ENCODE assay signal across 10 cellular contexts in genomic region chr2:238761802-238762373, GRCh38.
A peak's percentile ranks its signal among the peaks of the same experiment; 100 is the strongest.
DNase-seq lines count a peak whose midpoint lies in the region; ATAC-seq, FAIRE-seq and TF ChIP-seq lines count a peak whose summit lies in the region.
"Had no signal": no experiment of that assay in that cellular context is flagged by ENCODE, and none has a peak within 500 bp of the region (broad histone marks: within the 10 kb centered on the region; RNA-seq: fewer than 3 reads in every experiment).

No MANE protein-coding gene starts in this region.

- no TSS peak for BruUV-seq in GM12878 (replicated peaks; lab: Mats Ljungman, UMichigan)

- TF ChIP-seq EP300 in GM12878 (IDR thresholded peaks at IDR 0.05; ENCODE audit: borderline replicate concordance in 1 of 2, control insufficient read depth in 1 of 2, low read depth in 2 of 2, low read length in 2 of 2), result no peak

- FAIRE-seq in GM12878 (lab: Jason Lieb, UNC), result no peak
- FAIRE-seq in RCC 7860 (lab: Jason Lieb, UNC), result no peak

- H3K4me2 ChIP-seq in GM12878 (ENCODE audit: control insufficient read depth, insufficient read depth), result no peak overlapping the region

- no peak overlapping the region for H3K9ac ChIP-seq in GM12878 (ENCODE audit: control insufficient read depth, insufficient read depth, low read length)

- peaks cover 7% of the 10 kb centered on the region for H3K27me3 Mint-ChIP-seq in activated CD8-positive, alpha-beta memory T cell treated with anti-CD3 and anti-CD28 coated beads, Interleukin-2, amount 10 ng/mL, durations not matched to agents 7 days and 5 days

- H3K4me3 ChIP-seq in LNCaP clone FGC (ENCODE audit: low read depth, low read length) (no peak overlapping the region), GM12878 (no peak overlapping the region)
- H3K4me3 ChIP-seq: uterus had no signal

- CTCF ChIA-PET in GM12878 (lab: Yijun Ruan, JAX), result no interaction called here
- CTCF ChIA-PET in activated CD8-positive, alpha-beta memory T cell treated with anti-CD3 and anti-CD28 coated beads, Interleukin-2, amount 10 ng/mL, durations not matched to agents 7 days and 5 days (lab: Charles Lee), result interaction anchor here (1.4 kb wide), 1 partner anchor 23 kb away, joined by 3 read pairs; no protein-coding TSS in a partner anchor

- no peaks in the 10 kb centered on the region for H4K20me1 ChIP-seq in GM12878 (ENCODE audit: control insufficient read depth, insufficient read depth)

- RAD21 ChIA-PET in GM12878 (lab: Charles Lee; ENCODE audit: unreplicated experiment), result no interaction called here

- SMC1A ChIA-PET in GM12878 (lab: Charles Lee; ENCODE audit: uncharacterized antibody, unreplicated experiment), result no interaction called here

- ATAC-seq in GM12878 (no peak), sciatic nerve (no peak), GM18909 (IDR thresholded peaks at IDR 0.05; ENCODE audit: poor library complexity, unreplicated experiment) (no peak)
- ATAC-seq in activated CD8-positive, alpha-beta memory T cell treated with anti-CD3 and anti-CD28 coated beads, Interleukin-2, amount 10 ng/mL, durations not matched to agents 7 days and 5 days, result no peak

- POLR2A ChIA-PET in GM12878 (lab: Charles Lee), result no interaction called here

- no peak for TF ChIP-seq RAD21 in GM12878 (IDR thresholded peaks at IDR 0.05; ENCODE audit: insufficient read depth, low read depth, low read length)

- TF ChIP-seq POLR2A in GM12878 (IDR thresholded peaks at IDR 0.05; ENCODE audit: low read depth, low read length), result no peak

- TF ChIP-seq CTCF in LNCaP clone FGC (IDR thresholded peaks at IDR 0.05; ENCODE audit: control insufficient read depth, extremely low read depth, insufficient read depth), result no peak
- TF ChIP-seq CTCF in GM12878 (IDR thresholded peaks at IDR 0.05 in 2 of 3, conservative IDR thresholded peaks at IDR 0.05 in 1 of 3; ENCODE audit: control insufficient read depth in 2 of 3, extremely low read depth in 1 of 3, insufficient read depth in 1 of 3, low read depth in 3 of 3, low read length in 3 of 3), result no peak

- no peak overlapping the region for H2AFZ ChIP-seq in GM12878 (ENCODE audit: control insufficient read depth, low read depth, low read length)

- in situ Hi-C loops in GM12878 (cut with MboI), result no loop called here

- H3K9me3 ChIP-seq in GM12878 (replicated peaks; ENCODE audit: control insufficient read depth, insufficient read depth, low read length), result no peaks in the 10 kb centered on the region; the same call in 1 of the 3 replicates
- H3K9me3 ChIP-seq: uterus had no signal

- H3K4me1 ChIP-seq in GM12878 (ENCODE audit: control insufficient read depth, insufficient read depth, low read length), result no peaks in the 10 kb centered on the region
- H3K4me1 ChIP-seq: uterus had no signal

- H3K4me3 Mint-ChIP-seq in activated CD8-positive, alpha-beta memory T cell treated with anti-CD3 and anti-CD28 coated beads, Interleukin-2, amount 10 ng/mL, durations not matched to agents 7 days and 5 days, result no peak overlapping the region

- no peaks in the 10 kb centered on the region for H3K27me3 ChIP-seq in GM12878 (replicated peaks in 1 of 2; ENCODE audit: control insufficient read depth in 2 of 2, insufficient read depth in 2 of 2, low read length in 1 of 2)
- H3K27me3 ChIP-seq: uterus had no signal

- no peak overlapping the region for H3K27ac Mint-ChIP-seq in activated CD8-positive, alpha-beta memory T cell treated with anti-CD3 and anti-CD28 coated beads, Interleukin-2, amount 10 ng/mL, durations not matched to agents 7 days and 5 days

- H3K4me1 Mint-ChIP-seq in activated CD8-positive, alpha-beta memory T cell treated with anti-CD3 and anti-CD28 coated beads, Interleukin-2, amount 10 ng/mL, durations not matched to agents 7 days and 5 days, result no peaks in the 10 kb centered on the region

- H3K9me3 Mint-ChIP-seq in activated CD8-positive, alpha-beta memory T cell treated with anti-CD3 and anti-CD28 coated beads, Interleukin-2, amount 10 ng/mL, durations not matched to agents 7 days and 5 days (ENCODE audit: low read depth), result no peaks in the 10 kb centered on the region

- no peaks in the 10 kb centered on the region for H3K36me3 Mint-ChIP-seq in activated CD8-positive, alpha-beta memory T cell treated with anti-CD3 and anti-CD28 coated beads, Interleukin-2, amount 10 ng/mL, durations not matched to agents 7 days and 5 days

- no peak overlapping the region for H3K27ac ChIP-seq in GM12878 (ENCODE audit: control insufficient read depth, insufficient read depth)
- H3K27ac ChIP-seq: uterus had no signal

- DNase-seq in ELF-1 (ENCODE audit: low read depth, low spot score) (peak; percentile 40), LNCaP clone FGC (ENCODE audit: low read depth) (peak; percentile 6), GM12878 (ENCODE audit: low read depth, low spot score) (no peak), iris pigment epithelial cell (ENCODE audit: low read depth) (peak; percentile 34), sciatic nerve (ENCODE audit: low spot score) (no peak), RCC 7860 (ENCODE audit: low spot score) (no peak)
- no peak for DNase-seq in activated CD8-positive, alpha-beta memory T cell treated with anti-CD3 and anti-CD28 coated beads, Interleukin-2, amount 10 ng/mL, durations not matched to agents 7 days and 5 days
- DNase-seq: activated CD4-positive, CD25-positive, alpha-beta regulatory T cell; uterus had no signal

- intact Hi-C loops in GM12878 (cut with micrococcal nuclease; ENCODE audit: unreplicated experiment), result no loop called here
- intact Hi-C loops in sciatic nerve (cut with DNase I), result no loop called here

- H3K79me2 ChIP-seq in GM12878 (ENCODE audit: control insufficient read depth, insufficient read depth, low read length), result no peaks in the 10 kb centered on the region

- 23% methylated on average over 8 of the region's 9 CpGs for WGBS in GM12878 (ENCODE audit: insufficient coverage, insufficient replicate concordance, low lambda C conversion rate, missing lambda C conversion rate)

- no peaks in the 10 kb centered on the region for H3K36me3 ChIP-seq in GM12878 (ENCODE audit: control insufficient read depth in 2 of 2, insufficient read depth in 2 of 2, low read length in 1 of 2)
- H3K36me3 ChIP-seq: uterus had no signal

TF ChIP-seq in GM12878, 131 proteins besides CTCF, POLR2A, EP300 and RAD21:
- peak; percentile 69; the same call in 1 of the 2 replicates for TF ChIP-seq REST (IDR thresholded peaks at IDR 0.05; ENCODE audit: low read depth, low read length)
- no peak for TF ChIP-seq TCF7 (IDR thresholded peaks at IDR 0.05; ENCODE audit: borderline replicate concordance)
- no peak for TF ChIP-seq TAF1 (IDR thresholded peaks at IDR 0.05; ENCODE audit: borderline replicate concordance, low read depth, low read length)
- no peak for TF ChIP-seq SUZ12 (IDR thresholded peaks at IDR 0.05; ENCODE audit: unreplicated experiment)

Comparison
In these comparisons a context has a peak if more than half of its experiments do, and no peak if none do; other contexts are left out.
1. DNase-seq: peak in ELF-1 (single experiment), LNCaP clone FGC (single experiment) and iris pigment epithelial cell (single experiment); none in GM12878 (single experiment), activated CD8-positive, alpha-beta memory T cell treated with anti-CD3 and anti-CD28 coated beads, Interleukin-2, amount 10 ng/mL, durations not matched to agents 7 days and 5 days (single experiment), sciatic nerve (single experiment) and RCC 7860 (single experiment).